Comparison of ENCODE assay signal across 19 cellular contexts in genomic region chr19:14478113-14478545, GRCh38. TPM values are rescaled to one million over a fixed set of nuclear protein-coding genes. Genes with fewer than 3 reads are reported as not detected.
DNase-seq lines count a peak whose midpoint lies in the region; ATAC-seq and TF ChIP-seq lines count a peak whose summit lies in the region.
"Had no signal": no experiment of that assay in that cellular context is flagged by ENCODE, and none has a peak within 500 bp of the region (broad histone marks: within the 10 kb centered on the region; RNA-seq: fewer than 3 reads in every experiment).

No MANE protein-coding gene starts in this region.

- no peak for TF ChIP-seq EP300 in esophagus muscularis mucosa (IDR thresholded peaks at IDR 0.05)

- H3K4me3 ChIP-seq in esophagus muscularis mucosa (no peak overlapping the region), spleen (no peak overlapping the region), dorsolateral prefrontal cortex (no peak overlapping the region)

- H3K4me1 ChIP-seq in esophagus muscularis mucosa (peaks cover 14 to 65% (median 50%) of the 10 kb centered on the region in 4 donors), spleen (peaks cover 15 to 78% (median 48%) of the 10 kb centered on the region in 6 donors)

- DNase-seq in left ventricle myocardium superior (peak; percentile 26), Right ventricle myocardium inferior (ENCODE audit: missing footprints) (no peak), esophagus muscularis mucosa (ENCODE audit: extremely low spot score) (no peak), spleen (no peak), GF-D8 (lab: John Stamatoyannopoulos, UW) (no peak), dorsolateral prefrontal cortex (no peak)
- DNase-seq: activated CD4-positive, alpha-beta memory T cell treated with anti-CD3 and anti-CD28 coated beads for 36 hours; activated CD8-positive, alpha-beta memory T cell treated with anti-CD3 and anti-CD28 coated beads, Interleukin-2, amount 50 U/mL, for 48 hours; aorta; CD8-positive, alpha-beta T cell; NCI-H2081; NCI-H345; nucleus accumbens; SHP77 treated with DMSO at 0.1 percent for 48 hours; small intestine; substantia nigra had no signal

- WGBS in esophagus muscularis mucosa: 80% methylated on average over 21 of the region's 24 CpGs
- WGBS in spleen, 5 donors: 55 to 90% (median 83%) methylated on average over 7 to 24 of the region's 24 CpGs

- TF ChIP-seq CTCF in esophagus muscularis mucosa (IDR thresholded peaks at IDR 0.05) (no peak), spleen (IDR thresholded peaks at IDR 0.05 in 8 of 11, conservative IDR thresholded peaks at IDR 0.05 in 3 of 11) (no peak), dorsolateral prefrontal cortex (IDR thresholded peaks at IDR 0.05 in 54 of 56, conservative IDR thresholded peaks at IDR 0.05 in 2 of 56; ENCODE audit: low read depth in 1 of 56, partially characterized antibody in 56 of 56) (no peak)

- no peak for ATAC-seq in left ventricle myocardium superior
- ATAC-seq in Right ventricle myocardium inferior: no peak
- ATAC-seq: activated T-helper 17 cell treated with anti-CD3 and anti-CD28 coated beads, Interleukin-2, amount 50 U/mL, for 72 hours; CD8-positive, alpha-beta T cell had no signal

- H3K27me3 ChIP-seq in esophagus muscularis mucosa: peaks cover 0 to 25% (median under 1%) of the 10 kb centered on the region in 4 donors
- H3K27me3 ChIP-seq in spleen (replicated peaks in 1 of 7): peaks cover 0 to 38% (median 26%) of the 10 kb centered on the region in 7 donors
- H3K27me3 ChIP-seq in dorsolateral prefrontal cortex: peaks cover 0 to 12% (median 0%) of the 10 kb centered on the region in 45 donors

- intact Hi-C loops in left ventricle myocardium superior (cut with micrococcal nuclease): no loop called here
- intact Hi-C loops in Right ventricle myocardium inferior (cut with DNase I): loop anchor here (10.0 kb wide), 1 partner anchor 333 kb away; no protein-coding TSS in a partner anchor
- intact Hi-C loops in esophagus muscularis mucosa (cut with DNase I): loop anchor here (10.0 kb wide), 1 partner anchor 333 kb away; no protein-coding TSS in a partner anchor
- intact Hi-C loops in spleen (cut with DNase I; ENCODE audit: low total_unique reads): no loop called here
- intact Hi-C loops in dorsolateral prefrontal cortex (cut with DNase I): loop anchor here in 1 of 2 donors (5.0 kb wide), 1 partner anchor 56 kb away; no protein-coding TSS in a partner anchor

- H3K27ac ChIP-seq in esophagus muscularis mucosa (replicated peaks in 1 of 4) (peak overlapping the region in 3 of 4 donors; percentile 21 to 62 (median 59)), spleen (peak overlapping the region in 7 of 8 donors; percentile 3 to 75 (median 68)), dorsolateral prefrontal cortex (peak overlapping the region in 3 of 59 donors; percentile 18 to 42 (median 31))

- TF ChIP-seq POLR2A in esophagus muscularis mucosa (IDR thresholded peaks at IDR 0.05; ENCODE audit: low read depth) (no peak), spleen (IDR thresholded peaks at IDR 0.05) (no peak)

- H3K36me3 ChIP-seq in esophagus muscularis mucosa (peaks cover 20 to 54% (median 49%) of the 10 kb centered on the region in 4 donors), spleen (peaks cover 0 to 53% (median 25%) of the 10 kb centered on the region in 6 donors)

- no peaks in the 10 kb centered on the region for H3K9me3 ChIP-seq in esophagus muscularis mucosa
- H3K9me3 ChIP-seq in spleen: no peaks in the 10 kb centered on the region

RNA-seq across cellular contexts. Expression of gene PTGER1, which starts 3.0 kb away (rescaled TPM):
- total RNA-seq in left ventricle myocardium superior (not detected), Right ventricle myocardium inferior (not detected), esophagus muscularis mucosa (1 to 10 TPM in 2 of 4 donors, under 1 TPM in 1, not detected in 1; 0.80 to 1.8 (median 1.3) TPM), spleen (10 to 100 TPM in 5 of 7 donors, 1 to 10 TPM in 2; 4.6 to 26.8 (median 12.4) TPM), dorsolateral prefrontal cortex (1 to 10 TPM in 24 of 120 experiments, under 1 TPM in 58, not detected in 38; 0.29 to 4.1 (median 0.66) TPM)
- polyA plus RNA-seq in spleen: 1 to 10 TPM; 1.8 to 2.8 (median 2.2) TPM
- total RNA-seq: cardiac septum had no signal
- polyA plus RNA-seq: aorta, IgD-negative memory B cell had no signal

RNA-seq across cellular contexts. Expression of gene GIPC1, which starts 17.8 kb away (rescaled TPM):
- total RNA-seq in left ventricle myocardium superior: 55.9 TPM
- total RNA-seq in Right ventricle myocardium inferior: 50.0 TPM
- total RNA-seq in esophagus muscularis mucosa: 100 to 1,000 TPM in 3 of 4 donors, 10 to 100 TPM in 1; 88.5 to 138 (median 108) TPM
- 10 to 100 TPM; 17.1 to 40.4 (median 21.7) TPM for total RNA-seq in spleen
- 10 to 100 TPM; 30.0 to 58.1 (median 31.3) TPM for polyA plus RNA-seq in spleen
- total RNA-seq in dorsolateral prefrontal cortex: 100 to 1,000 TPM in 13 of 120 experiments, 10 to 100 TPM in 107; 54.9 to 112 (median 87.4) TPM

RNA-seq across cellular contexts. Expression of gene DNAJB1, which starts 40.1 kb away (rescaled TPM):
- total RNA-seq in left ventricle myocardium superior (47.9 TPM), Right ventricle myocardium inferior (46.9 TPM), esophagus muscularis mucosa (100 to 1,000 TPM in 1 of 4 donors, 10 to 100 TPM in 3; 50.3 to 102 (median 86.3) TPM), spleen (100 to 1,000 TPM in 1 of 7 donors, 10 to 100 TPM in 6; 33.9 to 157 (median 43.0) TPM), dorsolateral prefrontal cortex (1,000 to 10,000 TPM in 2 of 120 experiments, 100 to 1,000 TPM in 67, 10 to 100 TPM in 51; 67.5 to 1,486 (median 107) TPM)
- polyA plus RNA-seq in spleen: 10 to 100 TPM; 12.6 to 29.4 (median 19.7) TPM

RNA-seq across cellular contexts. Expression of gene PKN1, which starts 45.0 kb away (rescaled TPM):
- 162 TPM for total RNA-seq in left ventricle myocardium superior
- 149 TPM for total RNA-seq in Right ventricle myocardium inferior
- 100 to 1,000 TPM; 120 to 233 (median 167) TPM for total RNA-seq in esophagus muscularis mucosa
- 100 to 1,000 TPM; 138 to 213 (median 175) TPM for total RNA-seq in spleen
- polyA plus RNA-seq in spleen: 100 to 1,000 TPM in 2 of 3 donors, 10 to 100 TPM in 1; 93.3 to 186 (median 113) TPM
- 100 to 1,000 TPM in 6 of 120 experiments, 10 to 100 TPM in 114; 45.9 to 129 (median 73.3) TPM for total RNA-seq in dorsolateral prefrontal cortex

RNA-seq across cellular contexts. Expression of gene TECR, which starts 51.3 kb away (rescaled TPM):
- total RNA-seq in left ventricle myocardium superior (86.4 TPM), Right ventricle myocardium inferior (77.4 TPM), esophagus muscularis mucosa (10 to 100 TPM; 18.7 to 32.7 (median 25.7) TPM), spleen (10 to 100 TPM; 51.6 to 92.2 (median 60.9) TPM), dorsolateral prefrontal cortex (100 to 1,000 TPM; 169 to 287 (median 205) TPM)
- polyA plus RNA-seq in spleen: 10 to 100 TPM; 75.8 to 89.0 (median 76.6) TPM

Comparison
In these comparisons a context has a peak if more than half of its experiments do, and no peak if none do; other contexts are left out.
1. intact Hi-C loops: an anchor here in Right ventricle myocardium inferior (10.0 kb wide) and esophagus muscularis mucosa (10.0 kb wide); none called in left ventricle myocardium superior and spleen.